ENCODE assay signal across 19 cellular contexts in the genomic region with DNA sequence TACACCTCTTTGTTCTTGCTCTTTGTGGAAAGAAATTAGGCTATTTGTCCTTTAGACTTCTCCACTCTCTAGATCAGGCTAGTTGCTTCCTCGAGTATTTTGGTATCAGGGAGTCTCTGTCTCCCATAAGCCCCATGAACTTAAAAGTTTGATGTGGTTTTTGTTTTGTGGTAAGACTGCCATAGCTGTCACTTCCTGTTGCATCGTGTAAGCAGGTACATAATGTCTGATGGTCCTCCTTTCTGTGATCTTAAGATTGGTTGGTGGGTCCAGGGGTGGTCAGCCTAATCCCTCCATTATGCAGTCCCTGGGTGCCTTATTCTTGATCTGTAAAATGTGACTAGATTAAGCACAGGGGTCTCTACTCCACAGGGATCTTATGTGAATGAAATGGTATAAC. TPM values are rescaled to one million over a fixed set of nuclear protein-coding genes. Genes with fewer than 3 reads are reported as not detected.
A peak's percentile ranks its signal among the peaks of the same experiment; 100 is the strongest.
DNase-seq lines count a peak whose midpoint lies in the region; ATAC-seq and TF ChIP-seq lines count a peak whose summit lies in the region.
"Had no signal": no experiment of that assay in that cellular context is flagged by ENCODE, and none has a peak within 500 bp of the region (broad histone marks: within the 10 kb centered on the region; RNA-seq: fewer than 3 reads in every experiment).

No MANE protein-coding gene starts in this region.

- H3K27ac Mint-ChIP-seq in activated CD4-positive, alpha-beta T cell treated with anti-CD3 and anti-CD28 coated beads for 36 hours: peak overlapping the region; percentile 88
- peak overlapping the region; percentile 85 for H3K27ac Mint-ChIP-seq in activated naive CD8-positive, alpha-beta T cell treated with anti-CD3 and anti-CD28 coated beads for 36 hours
- H3K27ac Mint-ChIP-seq: HFFc6, mesothelial cell of epicardium had no signal

- no peak overlapping the region for H3K4me3 Mint-ChIP-seq in activated CD4-positive, alpha-beta T cell treated with anti-CD3 and anti-CD28 coated beads for 36 hours
- no peak overlapping the region for H3K4me3 Mint-ChIP-seq in activated naive CD8-positive, alpha-beta T cell treated with anti-CD3 and anti-CD28 coated beads for 36 hours
- H3K4me3 Mint-ChIP-seq: HFFc6, mesothelial cell of epicardium had no signal

- POLR2A ChIA-PET in activated CD4-positive, alpha-beta T cell treated with anti-CD3 and anti-CD28 coated beads for 36 hours (lab: Charles Lee): no interaction called here

- H3K36me3 ChIP-seq in neutrophil: peaks cover 98% of the 10 kb centered on the region

- H3K27me3 ChIP-seq in neutrophil: no peaks in the 10 kb centered on the region
- H3K27me3 ChIP-seq: BLaER1 treated with 17β-estradiol and CSF1 and Interleukin-3, amounts not matched to agents 10 nM and 100 nM; upper lobe of right lung had no signal

- H3K36me3 Mint-ChIP-seq in activated CD4-positive, alpha-beta T cell treated with anti-CD3 and anti-CD28 coated beads for 36 hours (ENCODE audit: low read depth): peaks cover 97% of the 10 kb centered on the region
- H3K36me3 Mint-ChIP-seq in activated naive CD8-positive, alpha-beta T cell treated with anti-CD3 and anti-CD28 coated beads for 36 hours: peaks cover 95% of the 10 kb centered on the region
- H3K36me3 Mint-ChIP-seq: mesothelial cell of epicardium had no signal

- TF ChIP-seq POLR2A in NB4 (IDR thresholded peaks at IDR 0.05; ENCODE audit: extremely low read depth, insufficient read length): no peak

- DNase-seq in activated CD4-positive, alpha-beta T cell treated with anti-CD3 and anti-CD28 coated beads for 36 hours: no peak
- no peak for DNase-seq in activated CD4-positive, alpha-beta T cell treated with anti-CD3 and anti-CD28 coated beads, Interleukin-2, amount 50 U/mL, for 4 hours
- peak; percentile 23 for DNase-seq in NB4 (ENCODE audit: low read depth)
- DNase-seq in activated naive CD8-positive, alpha-beta T cell treated with anti-CD3 and anti-CD28 coated beads for 36 hours: no peak
- DNase-seq: 8988T; activated CD8-positive, alpha-beta memory T cell treated with anti-CD3 and anti-CD28 coated beads, Interleukin-2, amount 50 U/mL, for 4 hours; HFFc6; NCI-H187 treated with DMSO at 0.1 percent for 48 hours; retina; Right ventricle myocardium superior; stimulated activated naive CD4-positive, alpha-beta T cell treated with Interleukin-2 at 50 U/mL for 16 hours; upper lobe of right lung had no signal

- no peak for ATAC-seq in activated CD4-positive, alpha-beta T cell treated with anti-CD3 and anti-CD28 coated beads for 36 hours
- ATAC-seq in HG03135 (IDR thresholded peaks at IDR 0.05; ENCODE audit: unreplicated experiment) (no peak), HG03095 (IDR thresholded peaks at IDR 0.05; ENCODE audit: unreplicated experiment) (no peak), GM21367 (IDR thresholded peaks at IDR 0.05; ENCODE audit: unreplicated experiment) (no peak)
- ATAC-seq: upper lobe of right lung had no signal

- peaks cover 3% of the 10 kb centered on the region for H3K9me3 ChIP-seq in neutrophil
- H3K9me3 ChIP-seq: BLaER1 treated with 17β-estradiol and CSF1 and Interleukin-3, amounts not matched to agents 10 nM and 100 nM; upper lobe of right lung had no signal

- H3K27ac ChIP-seq in neutrophil: peak overlapping the region; percentile 44
- H3K27ac ChIP-seq: BLaER1 treated with 17β-estradiol and CSF1 and Interleukin-3, amounts not matched to agents 10 nM and 100 nM; upper lobe of right lung had no signal

- H3K4me3 ChIP-seq in NB4 (ENCODE audit: low read depth, low read length): no peak overlapping the region
- no peak overlapping the region for H3K4me3 ChIP-seq in neutrophil (ENCODE audit: low read depth in 1 of 2, low read length in 1 of 2)
- H3K4me3 ChIP-seq: BLaER1 treated with 17β-estradiol and CSF1 and Interleukin-3, amounts not matched to agents 10 nM and 100 nM; upper lobe of right lung had no signal

- H3K4me1 ChIP-seq in neutrophil (ENCODE audit: control insufficient read depth in 1 of 2, insufficient read depth in 1 of 2, low read depth in 1 of 2, low read length in 1 of 2): peaks cover 0 to 11% of the 10 kb centered on the region in 2 experiments
- H3K4me1 ChIP-seq: upper lobe of right lung had no signal

- intact Hi-C loops in activated CD4-positive, alpha-beta T cell treated with anti-CD3 and anti-CD28 coated beads for 36 hours (cut with DNase I, micrococcal nuclease): loop anchor here (1.0 to 5.0 kb wide), 4 partner anchors 15 to 66 kb away; partner anchors contain the start of gene LRIF1 (in 1 of the 2)

- H3K9me3 Mint-ChIP-seq in activated CD4-positive, alpha-beta T cell treated with anti-CD3 and anti-CD28 coated beads for 36 hours (ENCODE audit: low read depth): no peaks in the 10 kb centered on the region
- peaks cover 7% of the 10 kb centered on the region for H3K9me3 Mint-ChIP-seq in activated naive CD8-positive, alpha-beta T cell treated with anti-CD3 and anti-CD28 coated beads for 36 hours
- H3K9me3 Mint-ChIP-seq: HFFc6 had no signal

- peaks cover 84% of the 10 kb centered on the region for H3K4me1 Mint-ChIP-seq in activated CD4-positive, alpha-beta T cell treated with anti-CD3 and anti-CD28 coated beads for 36 hours
- H3K4me1 Mint-ChIP-seq in activated naive CD8-positive, alpha-beta T cell treated with anti-CD3 and anti-CD28 coated beads for 36 hours: peaks cover 79% of the 10 kb centered on the region
- H3K4me1 Mint-ChIP-seq: mesothelial cell of epicardium had no signal

- H3K27me3 Mint-ChIP-seq in activated CD4-positive, alpha-beta T cell treated with anti-CD3 and anti-CD28 coated beads for 36 hours: no peaks in the 10 kb centered on the region
- no peaks in the 10 kb centered on the region for H3K27me3 Mint-ChIP-seq in activated naive CD8-positive, alpha-beta T cell treated with anti-CD3 and anti-CD28 coated beads for 36 hours

- CTCF ChIA-PET in activated CD4-positive, alpha-beta T cell treated with anti-CD3 and anti-CD28 coated beads for 36 hours (lab: Charles Lee): no interaction called here

- TF ChIP-seq CTCF in NB4 (IDR thresholded peaks at IDR 0.05; ENCODE audit: low read depth, low read length) (no peak), neutrophil (IDR thresholded peaks at IDR 0.05) (no peak)

RNA-seq across cellular contexts. Expression of gene CD53, which starts 23.1 kb away (rescaled TPM):
- 100 to 1,000 TPM; 238 to 244 TPM for total RNA-seq in activated CD4-positive, alpha-beta T cell treated with anti-CD3 and anti-CD28 coated beads for 36 hours
- total RNA-seq in activated naive CD8-positive, alpha-beta T cell treated with anti-CD3 and anti-CD28 coated beads for 36 hours: 100 to 1,000 TPM; 191 to 193 TPM
- total RNA-seq: HFFc6, mesothelial cell of epicardium, NCI-H460 had no signal
